In genomic region chr6:16781348-16782169, GRCh38 we compare ENCODE assay signal across 16 cellular contexts. TPM values are rescaled to one million over a fixed set of nuclear protein-coding genes. Genes with fewer than 3 reads are reported as not detected.
DNase-seq lines count a peak whose midpoint lies in the region; ATAC-seq, FAIRE-seq and TF ChIP-seq lines count a peak whose summit lies in the region.
"Had no signal": no experiment of that assay in that cellular context is flagged by ENCODE, and none has a peak within 500 bp of the region (broad histone marks: within the 10 kb centered on the region; RNA-seq: fewer than 3 reads in every experiment).

No MANE protein-coding gene starts in this region.

- H3K9me3 Mint-ChIP-seq in MCF 10A (ENCODE audit: unreplicated experiment): no peaks in the 10 kb centered on the region
- H3K9me3 Mint-ChIP-seq in glutamatergic neuron (ENCODE audit: unreplicated experiment): no peaks in the 10 kb centered on the region

- DNase-seq in breast epithelium (ENCODE audit: low spot score in 2 of 2) (no peak), MCF 10A (ENCODE audit: unreplicated experiment) (no peak), mammary epithelial cell (peak; percentile 54), kidney (no peak), medulla oblongata (ENCODE audit: extremely low spot score) (no peak), NCI-H146 treated with DMSO at 0.1 percent for 48 hours (lab: John Stamatoyannopoulos, UW; ENCODE audit: unreplicated experiment) (no peak), glutamatergic neuron (no peak)
- DNase-seq: activated CD8-positive, alpha-beta T cell treated with anti-CD3 and anti-CD28 coated beads, Interleukin-2, amount 10 ng/mL, durations not matched to agents 7 days and 5 days; mucosa of descending colon; NCI-H1105; NCI-H226; stimulated activated CD4-positive, alpha-beta T cell treated with anti-CD3 and anti-CD28 coated beads, Interleukin-12 subunit alpha, Interleukin-12 subunit beta, amount 100 ng/mL, for 4 hours had no signal

- no peak for TF ChIP-seq CTCF in breast epithelium (IDR thresholded peaks at IDR 0.05)
- TF ChIP-seq CTCF in MCF 10A (IDR thresholded peaks at IDR 0.05; ENCODE audit: unreplicated experiment): no peak
- TF ChIP-seq CTCF in mammary epithelial cell (conservative IDR thresholded peaks at IDR 0.05 in 1 of 2, IDR thresholded peaks at IDR 0.05 in 1 of 2; ENCODE audit: extremely low read depth in 1 of 2, insufficient read depth in 1 of 2, low read depth in 1 of 2, low read length in 2 of 2): no peak
- TF ChIP-seq CTCF in kidney (IDR thresholded peaks at IDR 0.05; ENCODE audit: borderline replicate concordance, extremely low read depth, insufficient read depth): no peak
- TF ChIP-seq CTCF in glutamatergic neuron (IDR thresholded peaks at IDR 0.05; ENCODE audit: partially characterized antibody, unreplicated experiment): no peak

- H3K79me2 ChIP-seq in mammary epithelial cell (ENCODE audit: insufficient read depth, low read length): no peaks in the 10 kb centered on the region

- peak overlapping the region; percentile 25 to 50 for H3K27ac ChIP-seq in breast epithelium
- no peak overlapping the region for H3K27ac ChIP-seq in mammary epithelial cell (ENCODE audit: insufficient read depth, low read depth, low read length)
- H3K27ac ChIP-seq in kidney (ENCODE audit: low read depth in 2 of 2, low read length in 2 of 2): peak overlapping the region; percentile 32 to 67
- H3K27ac ChIP-seq: adrenal gland, VCaP had no signal

- H3K27me3 ChIP-seq in breast epithelium (no peaks in the 10 kb centered on the region), mammary epithelial cell (ENCODE audit: insufficient read depth, low read length) (no peaks in the 10 kb centered on the region)
- H3K27me3 ChIP-seq: adrenal gland had no signal

- H3K4me2 ChIP-seq in mammary epithelial cell (ENCODE audit: insufficient read depth, low read depth, low read length): no peak overlapping the region

- H3K27ac Mint-ChIP-seq in MCF 10A (ENCODE audit: low read depth, unreplicated experiment) (no peak overlapping the region), glutamatergic neuron (ENCODE audit: unreplicated experiment) (no peak overlapping the region)
- H3K27ac Mint-ChIP-seq: activated CD8-positive, alpha-beta T cell treated with anti-CD3 and anti-CD28 coated beads, Interleukin-2, amount 10 ng/mL, durations not matched to agents 7 days and 5 days; IgD-negative memory B cell had no signal

- no peaks in the 10 kb centered on the region for H3K9me3 ChIP-seq in breast epithelium
- no peaks in the 10 kb centered on the region for H3K9me3 ChIP-seq in mammary epithelial cell (replicated peaks; ENCODE audit: insufficient read depth, low read length)
- no peaks in the 10 kb centered on the region for H3K9me3 ChIP-seq in kidney (ENCODE audit: control insufficient read depth in 1 of 2, low read length in 2 of 2)
- H3K9me3 ChIP-seq: adrenal gland, mucosa of descending colon had no signal

- H3K4me3 ChIP-seq in breast epithelium (no peak overlapping the region), mammary epithelial cell (replicated peaks in 1 of 3; ENCODE audit: insufficient read depth in 1 of 3, low read depth in 2 of 3, low read length in 3 of 3) (no peak overlapping the region), kidney (ENCODE audit: low read length in 2 of 2) (no peak overlapping the region)
- H3K4me3 ChIP-seq: adrenal gland, mucosa of descending colon had no signal

- H3K9ac ChIP-seq in mammary epithelial cell (ENCODE audit: insufficient read depth, low read length): no peak overlapping the region
- H3K9ac ChIP-seq in kidney (ENCODE audit: low read length in 2 of 2): no peak overlapping the region

- H3K4me1 Mint-ChIP-seq in MCF 10A (ENCODE audit: insufficient read depth, unreplicated experiment) (no peaks in the 10 kb centered on the region), glutamatergic neuron (ENCODE audit: low read depth, unreplicated experiment) (no peaks in the 10 kb centered on the region)
- H3K4me1 Mint-ChIP-seq: IgD-negative memory B cell had no signal

- CTCF ChIA-PET in MCF 10A (lab: Yijun Ruan, JAX) (interaction anchor here (0.6 to 1.1 kb wide), 7 partner anchors 10 to 449 kb away, joined by 3 to 6 read pairs (median 3); no protein-coding TSS in a partner anchor), mammary epithelial cell (lab: Charles Lee; ENCODE audit: low non-redundant PET) (no interaction called here)

- 81% methylated on average over 8 of the region's 8 CpGs for WGBS in mammary epithelial cell (ENCODE audit: low coverage, missing lambda C conversion rate)

- H3K4me3 Mint-ChIP-seq in MCF 10A (ENCODE audit: unreplicated experiment) (no peak overlapping the region), glutamatergic neuron (ENCODE audit: unreplicated experiment) (no peak overlapping the region)
- H3K4me3 Mint-ChIP-seq: activated CD8-positive, alpha-beta T cell treated with anti-CD3 and anti-CD28 coated beads, Interleukin-2, amount 10 ng/mL, durations not matched to agents 7 days and 5 days; IgD-negative memory B cell had no signal

- FAIRE-seq in kidney (lab: Jason Lieb, UNC): no peak

- in situ Hi-C loops in mammary epithelial cell (cut with MboI; ENCODE audit: low sequenced_read_pairs in 2 of 2): no loop called here

- BruUV-seq in MCF 10A (replicated peaks; lab: Mats Ljungman, UMichigan): no TSS peak
- BruUV-seq in mammary epithelial cell (replicated peaks; lab: Mats Ljungman, UMichigan): no TSS peak

- H3K36me3 ChIP-seq in breast epithelium: no peaks in the 10 kb centered on the region
- H3K36me3 ChIP-seq in mammary epithelial cell (ENCODE audit: insufficient read depth, low read length): no peaks in the 10 kb centered on the region
- no peaks in the 10 kb centered on the region for H3K36me3 ChIP-seq in kidney (ENCODE audit: control insufficient read depth in 1 of 2, insufficient read depth in 2 of 2, low read length in 2 of 2)
- H3K36me3 ChIP-seq: adrenal gland had no signal

- TF ChIP-seq POLR2A in breast epithelium (IDR thresholded peaks at IDR 0.05): no peak

- peak overlapping the region; percentile 26 for H2AFZ ChIP-seq in mammary epithelial cell (ENCODE audit: low read depth, low read length)

- intact Hi-C loops in breast epithelium (cut with DNase I; ENCODE audit: low total_unique reads) (no loop called here), MCF 10A (cut with micrococcal nuclease) (no loop called here), mammary epithelial cell (cut with micrococcal nuclease) (no loop called here), kidney (cut with DNase I) (no loop called here)

- H3K27me3 Mint-ChIP-seq in MCF 10A (ENCODE audit: insufficient read depth, unreplicated experiment) (no peaks in the 10 kb centered on the region), glutamatergic neuron (ENCODE audit: unreplicated experiment) (peaks cover 5% of the 10 kb centered on the region)

- H4K20me1 ChIP-seq in mammary epithelial cell (ENCODE audit: insufficient read depth, low read length): no peaks in the 10 kb centered on the region

- POLR2A ChIA-PET in MCF 10A (lab: Yijun Ruan, JAX): interaction anchor here (0.9 to 1.2 kb wide), 2 partner anchors 18 to 101 kb away, joined by 3 to 4 read pairs; no protein-coding TSS in a partner anchor

- dilution Hi-C loops in mammary epithelial cell (cut with HindIII; ENCODE audit: low sequenced_read_pairs): no loop called here

- H3K36me3 Mint-ChIP-seq in MCF 10A (ENCODE audit: insufficient read depth, unreplicated experiment): no peaks in the 10 kb centered on the region
- H3K36me3 Mint-ChIP-seq in glutamatergic neuron (ENCODE audit: unreplicated experiment): peaks cover 4% of the 10 kb centered on the region

- no peak for ATAC-seq in HG02588 (IDR thresholded peaks at IDR 0.05; ENCODE audit: unreplicated experiment)
- ATAC-seq: activated CD8-positive, alpha-beta T cell treated with anti-CD3 and anti-CD28 coated beads, Interleukin-2, amount 10 ng/mL, durations not matched to agents 7 days and 5 days; mucosa of descending colon had no signal

- H3K4me1 ChIP-seq in breast epithelium: no peaks in the 10 kb centered on the region
- peaks cover 6% of the 10 kb centered on the region for H3K4me1 ChIP-seq in mammary epithelial cell (ENCODE audit: insufficient read depth, low read length)
- H3K4me1 ChIP-seq in kidney (ENCODE audit: control insufficient read depth in 1 of 2, insufficient read depth in 1 of 2, low read depth in 1 of 2, low read length in 2 of 2): peaks cover 5 to 8% of the 10 kb centered on the region in 2 donors
- H3K4me1 ChIP-seq: adrenal gland had no signal

RNA-seq across cellular contexts. Expression of gene ATXN1, which starts 20.3 kb away (rescaled TPM):
- total RNA-seq in breast epithelium (10 to 100 TPM; 26.7 to 63.2 (median 37.4) TPM), MCF 10A (2022) (16.5 and 34.5 TPM in 2 replicates), mammary epithelial cell (10 to 100 TPM; 18.5 to 34.3 TPM), kidney (58.2 TPM), glutamatergic neuron (ENCODE audit: unreplicated experiment) (15.5 TPM)
- polyA plus RNA-seq in mammary epithelial cell (7.1 TPM), kidney (ENCODE audit: insufficient read depth, low read depth, low replicate concordance) (4.2 TPM)
- polyA minus RNA-seq in mammary epithelial cell: 11.3 TPM
